ENCODE assay signal across 19 cellular contexts in genomic region chr10:132913559-132914115, GRCh38. TPM values are rescaled to one million over a fixed set of nuclear protein-coding genes. Genes with fewer than 3 reads are reported as not detected.
"Had no signal": no experiment of that assay in that cellular context is flagged by ENCODE, and none has a peak within 500 bp of the region (broad histone marks: within the 10 kb centered on the region; RNA-seq: fewer than 3 reads in every experiment).

No MANE protein-coding gene starts in this region.

- H3K27ac ChIP-seq: adrenal gland, neutrophil, suprapubic skin, VCaP had no signal

- H3K36me3 ChIP-seq: adrenal gland, breast epithelium, neutrophil, suprapubic skin had no signal

- DNase-seq: activated CD4-positive, alpha-beta T cell treated with anti-CD3 and anti-CD28 coated beads, Interleukin-2, amount 50 U/mL, for 1 hour; activated CD4-positive, CD25-positive, alpha-beta regulatory T cell treated with anti-CD3 and anti-CD28 coated beads, Interleukin-2, amount 50 U/mL, for 72 hours; activated CD8-positive, alpha-beta memory T cell treated with anti-CD3 and anti-CD28 coated beads, Interleukin-2, amount 50 U/mL, for 48 hours; activated gamma-delta T cell; activated T-cell treated with anti-CD3 and anti-CD28 coated beads, Interleukin-2, amount 50 U/mL, for 48 hours; adrenal gland; cortex of kidney; head of caudate nucleus; stimulated activated CD4-positive, alpha-beta T cell treated with anti-CD3 and anti-CD28 coated beads, Interleukin-4, amount 100 ng/mL, for 1 hour; stimulated activated naive CD8-positive, alpha-beta T cell treated with anti-CD3 and anti-CD28 coated beads, Interleukin-15, amount 100 ng/mL, for 72 hours; T-helper 2 cell; trophoblast cell had no signal

- H3K9me3 Mint-ChIP-seq: activated naive CD4-positive, alpha-beta T cell treated with anti-CD3 and anti-CD28 coated beads, Interleukin-2, amount 50 U/mL, for 72 hours; stimulated activated naive CD8-positive, alpha-beta T cell treated with anti-CD3 and anti-CD28 coated beads, Interleukin-15, amount 100 ng/mL, for 72 hours had no signal

- ATAC-seq: activated naive CD4-positive, alpha-beta T cell treated with anti-CD3 and anti-CD28 coated beads, Interleukin-2, amount 50 U/mL, for 72 hours; naive thymus-derived CD8-positive, alpha-beta T cell; stimulated activated naive CD8-positive, alpha-beta T cell treated with anti-CD3 and anti-CD28 coated beads, Interleukin-15, amount 100 ng/mL, for 72 hours had no signal

- H3K4me3 Mint-ChIP-seq: stimulated activated naive CD8-positive, alpha-beta T cell treated with anti-CD3 and anti-CD28 coated beads, Interleukin-15, amount 100 ng/mL, for 72 hours had no signal

- H3K27me3 ChIP-seq: adrenal gland, breast epithelium had no signal

- H3K4me3 ChIP-seq: adrenal gland, breast epithelium, suprapubic skin had no signal

- H3K27ac Mint-ChIP-seq: activated naive CD4-positive, alpha-beta T cell treated with anti-CD3 and anti-CD28 coated beads, Interleukin-2, amount 50 U/mL, for 72 hours; naive thymus-derived CD8-positive, alpha-beta T cell; stimulated activated naive CD8-positive, alpha-beta T cell treated with anti-CD3 and anti-CD28 coated beads, Interleukin-15, amount 100 ng/mL, for 72 hours had no signal

- H3K36me3 Mint-ChIP-seq: activated naive CD4-positive, alpha-beta T cell treated with anti-CD3 and anti-CD28 coated beads, Interleukin-2, amount 50 U/mL, for 72 hours; naive thymus-derived CD8-positive, alpha-beta T cell had no signal

- H3K9me3 ChIP-seq: adrenal gland, breast epithelium, neutrophil, suprapubic skin had no signal

- H3K4me1 ChIP-seq: adrenal gland, breast epithelium had no signal

- H3K27me3 Mint-ChIP-seq: stimulated activated naive CD8-positive, alpha-beta T cell treated with anti-CD3 and anti-CD28 coated beads, Interleukin-15, amount 100 ng/mL, for 72 hours had no signal

- H3K4me1 Mint-ChIP-seq: stimulated activated naive CD8-positive, alpha-beta T cell treated with anti-CD3 and anti-CD28 coated beads, Interleukin-15, amount 100 ng/mL, for 72 hours had no signal

RNA-seq across cellular contexts. Expression of gene CFAP46, which starts 28.7 kb away (rescaled TPM):
- total RNA-seq: mesenteric fat pad; naive thymus-derived CD8-positive, alpha-beta T cell had no signal
- polyA plus RNA-seq: naive thymus-derived CD8-positive, alpha-beta T cell had no signal
